In the genomic region with DNA sequence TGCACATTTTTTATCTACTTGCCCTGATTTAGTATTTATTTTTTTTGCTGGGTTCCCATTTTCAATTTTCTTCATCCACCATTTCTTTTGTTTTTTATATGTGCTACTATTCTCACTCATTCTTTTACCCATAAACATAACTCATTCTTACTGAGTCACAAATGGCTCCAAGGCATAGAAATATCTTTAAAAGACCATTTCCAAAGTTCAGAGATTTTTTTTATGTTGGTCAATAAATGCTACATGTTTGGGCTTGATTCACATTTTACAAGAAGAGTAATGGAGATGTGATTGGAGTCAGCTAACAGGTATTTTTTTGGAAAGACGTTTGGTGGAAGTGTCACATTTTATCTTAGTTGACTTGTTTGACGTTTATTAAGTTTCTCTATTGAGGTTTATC, we compare ENCODE assay signal across 26 cellular contexts.
"Had no signal": no experiment of that assay in that cellular context is flagged by ENCODE, and none has a peak within 500 bp of the region (broad histone marks: within the 10 kb centered on the region; RNA-seq: fewer than 3 reads in every experiment).

No MANE protein-coding gene starts in this region.

- FAIRE-seq: kidney, urothelium cell line had no signal

- H3K36me3 Mint-ChIP-seq: memory B cell; naive thymus-derived CD4-positive, alpha-beta T cell; natural killer cell treated with Interleukin-12 subunit alpha and Interleukin-12 subunit beta and Interleukin-15 and Interleukin-18, amount 100 ng/mL, for 72 hours; stimulated activated memory B cell treated with anti-CD40 and anti-IgM and Interleukin-4, amounts not matched to agents 10 μg/mL and 1 μg/mL and 100 μg/mL, for 72 hours had no signal

- H3K4me1 ChIP-seq: left lung, right atrium auricular region, right lobe of liver, tibial nerve, upper lobe of left lung had no signal

- H3K4me2 ChIP-seq: smooth muscle cell had no signal

- H3K4me3 ChIP-seq: left lung, lung, mucosa of descending colon, ovary, right atrium auricular region, right lobe of liver, smooth muscle cell, tibial nerve, upper lobe of left lung had no signal

- H3K27me3 Mint-ChIP-seq: memory B cell; naive thymus-derived CD4-positive, alpha-beta T cell; natural killer cell treated with Interleukin-12 subunit alpha and Interleukin-12 subunit beta and Interleukin-15 and Interleukin-18, amount 100 ng/mL, for 72 hours; progenitor cell of endocrine pancreas; stimulated activated memory B cell treated with anti-CD40 and anti-IgM and Interleukin-4, amounts not matched to agents 10 μg/mL and 1 μg/mL and 100 μg/mL, for 72 hours; stimulated activated naive CD8-positive, alpha-beta T cell treated with anti-CD3 and anti-CD28 coated beads, Interleukin-15, amount 100 ng/mL, for 72 hours had no signal

- ATAC-seq: left colon; mucosa of descending colon; naive thymus-derived CD4-positive, alpha-beta T cell; natural killer cell treated with Interleukin-12 subunit alpha and Interleukin-12 subunit beta and Interleukin-15 and Interleukin-18, amount 100 ng/mL, for 72 hours; right lobe of liver; stimulated activated memory B cell treated with anti-CD40 and anti-IgM and Interleukin-4, amounts not matched to agents 10 μg/mL and 1 μg/mL and 100 μg/mL, for 72 hours; stimulated activated naive CD8-positive, alpha-beta T cell treated with anti-CD3 and anti-CD28 coated beads, Interleukin-15, amount 100 ng/mL, for 72 hours had no signal

- H3K4me3 Mint-ChIP-seq: memory B cell; naive thymus-derived CD4-positive, alpha-beta T cell; natural killer cell treated with Interleukin-12 subunit alpha and Interleukin-12 subunit beta and Interleukin-15 and Interleukin-18, amount 100 ng/mL, for 72 hours; stimulated activated memory B cell treated with anti-CD40 and anti-IgM and Interleukin-4, amounts not matched to agents 10 μg/mL and 1 μg/mL and 100 μg/mL, for 72 hours; stimulated activated naive CD8-positive, alpha-beta T cell treated with anti-CD3 and anti-CD28 coated beads, Interleukin-15, amount 100 ng/mL, for 72 hours had no signal

- DNase-seq: hippocampal formation; kidney; left colon; midbrain; mucosa of descending colon; naive thymus-derived CD4-positive, alpha-beta T cell; ovary; right lobe of liver; stimulated activated CD4-positive, alpha-beta T cell treated with anti-CD3 and anti-CD28 coated beads, Interleukin-1b, Interleukin-23, amount 100 ng/mL, for 48 hours; stimulated activated CD4-positive, alpha-beta T cell treated with anti-CD3 and anti-CD28 coated beads, Interleukin-2, amount 100 ng/mL, for 48 hours; stimulated activated CD4-positive, alpha-beta T cell treated with anti-CD3 and anti-CD28 coated beads, Interleukin-4, amount 100 ng/mL, for 4 hours; stimulated activated CD8-positive, alpha-beta memory T cell treated with anti-CD3 and anti-CD28 coated beads, Interleukin-4, amount 100 ng/mL, for 48 hours; stimulated activated naive CD4-positive, alpha-beta T cell treated with Interleukin-2 at 50 U/mL for 16 hours; stimulated activated naive CD8-positive, alpha-beta T cell treated with anti-CD3 and anti-CD28 coated beads, Interleukin-15, amount 100 ng/mL, for 72 hours; substantia nigra; upper lobe of left lung had no signal

- H3K27ac Mint-ChIP-seq: memory B cell; naive thymus-derived CD4-positive, alpha-beta T cell; natural killer cell treated with Interleukin-12 subunit alpha and Interleukin-12 subunit beta and Interleukin-15 and Interleukin-18, amount 100 ng/mL, for 72 hours; progenitor cell of endocrine pancreas; stimulated activated memory B cell treated with anti-CD40 and anti-IgM and Interleukin-4, amounts not matched to agents 10 μg/mL and 1 μg/mL and 100 μg/mL, for 72 hours; stimulated activated naive CD8-positive, alpha-beta T cell treated with anti-CD3 and anti-CD28 coated beads, Interleukin-15, amount 100 ng/mL, for 72 hours had no signal

- H3K27ac ChIP-seq: left lung, ovary, right atrium auricular region, right lobe of liver, tibial nerve, upper lobe of left lung had no signal

- H3K36me3 ChIP-seq: left lung, ovary, right atrium auricular region, right lobe of liver, tibial nerve, upper lobe of left lung had no signal

- H3K9me3 ChIP-seq: mucosa of descending colon, ovary, right atrium auricular region, right lobe of liver, tibial nerve, upper lobe of left lung had no signal

- H3K4me1 Mint-ChIP-seq: memory B cell; naive thymus-derived CD4-positive, alpha-beta T cell; stimulated activated memory B cell treated with anti-CD40 and anti-IgM and Interleukin-4, amounts not matched to agents 10 μg/mL and 1 μg/mL and 100 μg/mL, for 72 hours; stimulated activated naive CD8-positive, alpha-beta T cell treated with anti-CD3 and anti-CD28 coated beads, Interleukin-15, amount 100 ng/mL, for 72 hours had no signal

- H3K27me3 ChIP-seq: left lung, ovary, right atrium auricular region, right lobe of liver, tibial nerve, upper lobe of left lung had no signal
